ENCODE assay signal across 11 cellular contexts in the genomic region with DNA sequence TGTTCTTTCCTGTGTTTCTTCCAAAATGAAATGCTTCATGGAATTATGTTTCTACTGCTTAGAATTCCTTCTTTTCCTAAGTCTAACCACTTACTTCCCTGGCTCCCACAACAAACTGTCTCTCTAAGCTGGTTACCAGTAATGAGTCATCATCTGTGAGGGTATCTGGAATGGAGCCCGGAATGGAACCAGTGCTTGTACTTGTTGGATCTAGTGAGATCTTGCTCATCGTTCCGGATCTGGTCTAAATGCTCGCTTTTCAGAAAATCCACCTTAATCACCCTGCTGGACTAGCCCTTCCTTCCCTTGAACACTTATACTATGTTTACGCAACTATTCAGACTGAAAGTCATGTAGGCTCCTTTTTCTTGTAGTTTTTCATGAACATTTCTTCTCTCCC.
A peak's percentile ranks its signal among the peaks of the same experiment; 100 is the strongest.
DNase-seq lines count a peak whose midpoint lies in the region; ATAC-seq and TF ChIP-seq lines count a peak whose summit lies in the region.
"Had no signal": no experiment of that assay in that cellular context is flagged by ENCODE, and none has a peak within 500 bp of the region (broad histone marks: within the 10 kb centered on the region; RNA-seq: fewer than 3 reads in every experiment).

No MANE protein-coding gene starts in this region.

- TF ChIP-seq CTCF in WTC11 (IDR thresholded peaks at IDR 0.05) (no peak), hepatocyte (IDR thresholded peaks at IDR 0.05; ENCODE audit: poor library complexity) (no peak), thoracic aorta (IDR thresholded peaks at IDR 0.05) (no peak), H9 (conservative IDR thresholded peaks at IDR 0.05) (no peak), Calu3 (IDR thresholded peaks at IDR 0.05; ENCODE audit: unreplicated experiment) (no peak)

- DNase-seq in NCI-H82 (lab: John Stamatoyannopoulos, UW) = peak; percentile 36
- DNase-seq in NCI-H82 treated with DMSO at 0.1 percent for 48 hours (lab: John Stamatoyannopoulos, UW; ENCODE audit: unreplicated experiment) = no peak
- DNase-seq in WTC11 (ENCODE audit: low spot score) = no peak
- DNase-seq in hepatocyte (ENCODE audit: low spot score) = peak; percentile 71
- peak; percentile 4 for DNase-seq in thoracic aorta (ENCODE audit: low spot score)
- no peak for DNase-seq in H9
- no peak for DNase-seq in Calu3
- DNase-seq in left lobe of liver (ENCODE audit: low spot score) = no peak

- no peaks in the 10 kb centered on the region for H3K9me3 Mint-ChIP-seq in WTC11
- H3K9me3 Mint-ChIP-seq in H9 = no peaks in the 10 kb centered on the region
- H3K9me3 Mint-ChIP-seq in Calu3 (ENCODE audit: low read depth, unreplicated experiment) = no peaks in the 10 kb centered on the region

- H3K4ac ChIP-seq in H9 (ENCODE audit: low read depth, low read length) = no peak overlapping the region

- H2BK20ac ChIP-seq in H9 (ENCODE audit: low read depth, low read length, poor library complexity, severe bottlenecking) = no peak overlapping the region

- H3K14ac ChIP-seq in H9 (ENCODE audit: insufficient read depth, low read length) = no peak overlapping the region

- H3K4me3 Mint-ChIP-seq in WTC11 (no peak overlapping the region), H9 (no peak overlapping the region), Calu3 (ENCODE audit: low read depth, unreplicated experiment) (no peak overlapping the region)
- H3K4me3 Mint-ChIP-seq: B cell had no signal

- H3K27me3 Mint-ChIP-seq in WTC11 (ENCODE audit: low read depth) = no peaks in the 10 kb centered on the region
- H3K27me3 Mint-ChIP-seq in H9 (ENCODE audit: low read depth) = no peaks in the 10 kb centered on the region
- no peaks in the 10 kb centered on the region for H3K27me3 Mint-ChIP-seq in Calu3 (ENCODE audit: unreplicated experiment)
- H3K27me3 Mint-ChIP-seq: B cell had no signal

- POLR2A ChIA-PET in WTC11 (lab: Charles Lee) = no interaction called here

- H3K27ac Mint-ChIP-seq in WTC11 (peak overlapping the region; percentile 5; the same call in 1 of the 2 replicates), H9 (peak overlapping the region in 1 of 3 experiments; percentile 29; a peak in 1 of 7 replicates), Calu3 (ENCODE audit: unreplicated experiment) (no peak overlapping the region)
- H3K27ac Mint-ChIP-seq: B cell had no signal

- no peak overlapping the region for H4K91ac ChIP-seq in H9 (ENCODE audit: insufficient read length, low read depth, low read length)

- no peaks in the 10 kb centered on the region for H3K23me2 ChIP-seq in H9 (ENCODE audit: insufficient read length, low read depth, low read length, poor library complexity, severe bottlenecking)

- H3K27ac ChIP-seq in hepatocyte = no peak overlapping the region
- no peak overlapping the region for H3K27ac ChIP-seq in thoracic aorta
- H3K27ac ChIP-seq in H9 (ENCODE audit: insufficient read length, low read depth, low read length) = no peak overlapping the region
- H3K27ac ChIP-seq: pancreas, tibial nerve had no signal

- ATAC-seq in WTC11 (no peak), thoracic aorta (ENCODE audit: insufficient number of reproducible peaks, low FRiP score, low read depth) (no peak), left lobe of liver (no peak)

- CTCF ChIA-PET in WTC11 (lab: Charles Lee) = no interaction called here
- CTCF ChIA-PET in Calu3 (lab: Charles Lee) = no interaction called here

- no peak overlapping the region for H2BK5ac ChIP-seq in H9 (ENCODE audit: insufficient read length, low read length)

- H3K36me3 Mint-ChIP-seq in WTC11 (peaks cover 6% of the 10 kb centered on the region), H9 (ENCODE audit: insufficient read depth in 1 of 3, low read depth in 3 of 3) (peaks cover 0 to 14% (median 9%) of the 10 kb centered on the region in 3 experiments; a peak in 5 of 7 replicates), Calu3 (ENCODE audit: insufficient read depth, unreplicated experiment) (peaks cover 5% of the 10 kb centered on the region)

- H3K79me2 ChIP-seq in hepatocyte (no peaks in the 10 kb centered on the region), H9 (ENCODE audit: insufficient read depth, low read length) (no peaks in the 10 kb centered on the region)

- no peak overlapping the region for H4K5ac ChIP-seq in H9 (ENCODE audit: insufficient read length, low read depth, low read length)

- no peaks in the 10 kb centered on the region for H3K9me3 ChIP-seq in hepatocyte (ENCODE audit: low read depth)
- no peaks in the 10 kb centered on the region for H3K9me3 ChIP-seq in thoracic aorta
- H3K9me3 ChIP-seq in H9 (ENCODE audit: control insufficient read depth, low read depth, low read length) = no peaks in the 10 kb centered on the region
- H3K9me3 ChIP-seq: pancreas, tibial nerve had no signal

- H3K27me3 ChIP-seq in hepatocyte = no peaks in the 10 kb centered on the region
- H3K27me3 ChIP-seq in thoracic aorta (replicated peaks; ENCODE audit: insufficient read depth) = no peaks in the 10 kb centered on the region
- no peaks in the 10 kb centered on the region for H3K27me3 ChIP-seq in H9 (ENCODE audit: insufficient read depth, low read length)
- H3K27me3 ChIP-seq: pancreas, tibial nerve had no signal

- no peak overlapping the region for H3K4me3 ChIP-seq in hepatocyte
- no peak overlapping the region for H3K4me3 ChIP-seq in thoracic aorta
- H3K4me3 ChIP-seq: pancreas, tibial nerve had no signal

- no peak overlapping the region for H3K23ac ChIP-seq in H9 (ENCODE audit: insufficient read length, low read depth, low read length)

- H3K18ac ChIP-seq in H9 (ENCODE audit: insufficient read length, low read depth, low read length) = no peak overlapping the region

- no peaks in the 10 kb centered on the region for H3K9me2 ChIP-seq in hepatocyte (replicated peaks; ENCODE audit: insufficient read depth)

- no peaks in the 10 kb centered on the region for H3K79me1 ChIP-seq in H9 (ENCODE audit: insufficient read depth, low read depth, low read length, poor library complexity, severe bottlenecking)

- no peak overlapping the region for H3T11ph ChIP-seq in H9 (ENCODE audit: low read length)

- intact Hi-C loops in Calu3 (cut with micrococcal nuclease; ENCODE audit: unreplicated experiment) = no loop called here

- H3K9ac ChIP-seq in H9 (ENCODE audit: extremely low read depth, insufficient read length, low read length) = no peak overlapping the region

- H2AFZ ChIP-seq in hepatocyte = no peak overlapping the region
- H2AFZ ChIP-seq in H9 (ENCODE audit: low read length) = no peak overlapping the region

- H2BK120ac ChIP-seq in H9 (ENCODE audit: low read depth, low read length, poor library complexity, severe bottlenecking) = no peak overlapping the region

- no peaks in the 10 kb centered on the region for H3K36me3 ChIP-seq in hepatocyte (replicated peaks; ENCODE audit: insufficient read depth, low read depth)
- H3K36me3 ChIP-seq in thoracic aorta = no peaks in the 10 kb centered on the region

- H3K4me1 Mint-ChIP-seq in WTC11 (peaks cover 16% of the 10 kb centered on the region), H9 (peaks cover 16 to 22% of the 10 kb centered on the region in 2 experiments), Calu3 (ENCODE audit: low read depth, unreplicated experiment) (no peaks in the 10 kb centered on the region)
- H3K4me1 Mint-ChIP-seq: B cell had no signal

- H3K4me1 ChIP-seq in hepatocyte (ENCODE audit: insufficient read depth) = no peaks in the 10 kb centered on the region
- no peaks in the 10 kb centered on the region for H3K4me1 ChIP-seq in thoracic aorta (ENCODE audit: control insufficient read depth in 1 of 2, low read depth in 2 of 2)
- H3K4me1 ChIP-seq in H9 (ENCODE audit: insufficient read depth, low read length) = peaks cover 2% of the 10 kb centered on the region; the same call in 1 of the 2 replicates
- H3K4me1 ChIP-seq: pancreas had no signal

- H4K8ac ChIP-seq in H9 (replicated peaks; ENCODE audit: insufficient read length, low read depth, low read length) = no peak overlapping the region

- no peak overlapping the region for H2BK12ac ChIP-seq in H9 (ENCODE audit: insufficient read length, low read depth, low read length)

- H4K20me1 ChIP-seq in hepatocyte (ENCODE audit: insufficient read depth, poor library complexity, severe bottlenecking) (no peaks in the 10 kb centered on the region), H9 (ENCODE audit: control insufficient read depth, insufficient read depth, insufficient read length) (no peaks in the 10 kb centered on the region)

- WGBS in hepatocyte (ENCODE audit: low lambda C conversion rate, missing lambda C conversion rate) = 74% methylated on average over 5 of the region's 5 CpGs
- no CpG with 5 or more reads among the region's 5 CpGs for WGBS in H9 (ENCODE audit: extremely low coverage, insufficient read length, low lambda C conversion rate)

- H3K56ac ChIP-seq in H9 (ENCODE audit: insufficient read length, low read depth, low read length) = no peak overlapping the region

- BruUV-seq in Calu3 (replicated peaks; lab: Mats Ljungman, UMichigan) = no TSS peak

- H3K4me2 ChIP-seq in hepatocyte = no peak overlapping the region
- no peak overlapping the region for H3K4me2 ChIP-seq in H9 (ENCODE audit: insufficient read depth, insufficient read length, low read length)

- no peak overlapping the region for H2AK5ac ChIP-seq in H9 (ENCODE audit: insufficient read length, low read length)

- no peak overlapping the region for H2BK15ac ChIP-seq in H9 (ENCODE audit: low read depth, low read length)

TF ChIP-seq in WTC11, 78 proteins besides CTCF, POLR2A, EP300 and RAD21 (continues in another document):
- TF ChIP-seq ZNF232 (CRISPR knock-in tag; IDR thresholded peaks at IDR 0.05) (no peak), MYBL2 (CRISPR knock-in tag; IDR thresholded peaks at IDR 0.05) (no peak)
- TF ChIP-seq, protein P1, sequence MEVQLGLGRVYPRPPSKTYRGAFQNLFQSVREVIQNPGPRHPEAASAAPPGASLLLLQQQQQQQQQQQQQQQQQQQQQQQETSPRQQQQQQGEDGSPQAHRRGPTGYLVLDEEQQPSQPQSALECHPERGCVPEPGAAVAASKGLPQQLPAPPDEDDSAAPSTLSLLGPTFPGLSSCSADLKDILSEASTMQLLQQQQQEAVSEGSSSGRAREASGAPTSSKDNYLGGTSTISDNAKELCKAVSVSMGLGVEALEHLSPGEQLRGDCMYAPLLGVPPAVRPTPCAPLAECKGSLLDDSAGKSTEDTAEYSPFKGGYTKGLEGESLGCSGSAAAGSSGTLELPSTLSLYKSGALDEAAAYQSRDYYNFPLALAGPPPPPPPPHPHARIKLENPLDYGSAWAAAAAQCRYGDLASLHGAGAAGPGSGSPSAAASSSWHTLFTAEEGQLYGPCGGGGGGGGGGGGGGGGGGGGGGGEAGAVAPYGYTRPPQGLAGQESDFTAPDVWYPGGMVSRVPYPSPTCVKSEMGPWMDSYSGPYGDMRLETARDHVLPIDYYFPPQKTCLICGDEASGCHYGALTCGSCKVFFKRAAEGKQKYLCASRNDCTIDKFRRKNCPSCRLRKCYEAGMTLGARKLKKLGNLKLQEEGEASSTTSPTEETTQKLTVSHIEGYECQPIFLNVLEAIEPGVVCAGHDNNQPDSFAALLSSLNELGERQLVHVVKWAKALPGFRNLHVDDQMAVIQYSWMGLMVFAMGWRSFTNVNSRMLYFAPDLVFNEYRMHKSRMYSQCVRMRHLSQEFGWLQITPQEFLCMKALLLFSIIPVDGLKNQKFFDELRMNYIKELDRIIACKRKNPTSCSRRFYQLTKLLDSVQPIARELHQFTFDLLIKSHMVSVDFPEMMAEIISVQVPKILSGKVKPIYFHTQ (CRISPR knock-in tag; IDR thresholded peaks at IDR 0.05) = no peak

Comparison
In these comparisons a context has a peak if more than half of its experiments do, and no peak if none do; other contexts are left out.
1. DNase-seq: peak in NCI-H82 (single experiment), hepatocyte (single experiment) and thoracic aorta (single experiment); none in NCI-H82 treated with DMSO at 0.1 percent for 48 hours (single experiment), WTC11 (single experiment), H9 (single experiment), Calu3 (single experiment) and left lobe of liver (single experiment).